1 cellular context compared by ENCODE assay signal in genomic region chr9:120875954-120876841, GRCh38.
TF ChIP-seq lines count a peak whose summit lies in the region.

No MANE protein-coding gene starts in this region.

TF ChIP-seq in WTC11, 78 proteins besides CTCF, POLR2A, EP300 and RAD21 (continued from another document):
- 0 out of 2 replicates have a peak, but pooled peaks have one; percentile 11 for TF ChIP-seq FOXP4 (CRISPR knock-in tag; IDR thresholded peaks at IDR 0.05)
- no peak for TF ChIP-seq TEAD4 (CRISPR knock-in tag; IDR thresholded peaks at IDR 0.05)
- TF ChIP-seq ETV6 (CRISPR knock-in tag; IDR thresholded peaks at IDR 0.05), result 0 out of 2 replicates have a peak, but pooled peaks have one; percentile 28
- TF ChIP-seq FOXP1 (CRISPR knock-in tag; IDR thresholded peaks at IDR 0.05; ENCODE audit: borderline replicate concordance), result peak; percentile 50; the same call in 1 of the 2 replicates
- TF ChIP-seq CREM (CRISPR knock-in tag; IDR thresholded peaks at IDR 0.05), result no peak
- peak; percentile 67 for TF ChIP-seq MYBL2 (CRISPR knock-in tag; IDR thresholded peaks at IDR 0.05)
- no peak for TF ChIP-seq GTF2I (CRISPR knock-in tag; conservative IDR thresholded peaks at IDR 0.05)
- TF ChIP-seq SP1 (CRISPR knock-in tag; conservative IDR thresholded peaks at IDR 0.05), result peak; percentile 22; the same call in 1 of the 2 replicates
TF ChIP-seq in WTC11: peak in this region for 12.
